In the genomic region with DNA sequence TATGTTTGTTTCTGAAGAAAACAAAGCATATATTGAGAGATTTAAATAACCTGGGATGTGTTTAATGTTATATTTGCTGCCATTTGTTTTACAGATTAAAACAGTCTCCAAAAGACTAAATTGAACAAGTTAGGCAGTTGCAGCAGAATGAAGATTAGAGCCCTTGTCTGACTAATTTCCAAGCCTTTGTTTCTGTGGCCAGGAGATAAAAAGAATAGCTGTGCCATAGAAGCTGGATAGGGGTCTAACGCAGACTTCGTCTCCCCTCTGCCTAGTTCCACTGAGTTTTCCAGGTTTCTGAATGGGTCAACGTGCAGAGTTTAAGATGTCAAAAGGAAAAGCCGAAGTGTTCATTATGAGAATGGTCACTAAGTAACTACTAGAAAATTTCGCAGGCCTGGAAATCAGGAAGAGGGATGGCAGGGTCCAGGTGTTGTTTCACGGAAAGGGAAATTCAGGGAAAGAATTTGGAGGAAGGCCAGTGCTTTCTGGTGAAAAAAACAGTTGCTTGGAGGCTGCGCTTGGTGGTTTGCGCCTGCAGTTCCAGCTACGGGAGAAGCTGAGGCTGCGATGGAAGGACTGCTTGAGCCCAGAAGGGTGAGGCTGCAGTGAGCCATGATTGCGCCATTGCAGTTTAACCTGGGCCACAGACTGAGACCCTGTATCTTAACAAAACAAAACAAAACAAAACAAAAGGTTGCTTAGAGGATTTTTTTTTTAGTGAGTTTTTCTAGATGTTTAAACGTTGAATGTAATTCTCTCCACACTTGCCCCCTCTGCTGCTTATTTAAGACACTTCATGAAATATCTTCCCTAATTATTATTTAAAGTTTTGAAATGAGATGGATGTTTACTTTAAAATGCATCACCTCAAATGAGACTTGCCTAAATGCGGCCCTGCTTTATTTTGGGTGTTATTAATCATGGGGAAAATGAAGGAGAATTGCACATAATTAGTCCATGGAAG, we compare ENCODE assay signal across 27 cellular contexts.
DNase-seq lines count a peak whose midpoint lies in the region; ATAC-seq and TF ChIP-seq lines count a peak whose summit lies in the region.
"Had no signal": no experiment of that assay in that cellular context is flagged by ENCODE, and none has a peak within 500 bp of the region (broad histone marks: within the 10 kb centered on the region; RNA-seq: fewer than 3 reads in every experiment).

No MANE protein-coding gene starts in this region.

- in situ Hi-C loops in astrocyte of the spinal cord (cut with HindIII; ENCODE audit: low sequenced_read_pairs): no loop called here

- peak; percentile 1 for DNase-seq in NCI-H1105 treated with DMSO at 0.1 percent for 48 hours (lab: John Stamatoyannopoulos, UW)
- DNase-seq in NCI-H1105 (lab: John Stamatoyannopoulos, UW): no peak
- peak; percentile 2 for DNase-seq in astrocyte of the spinal cord (ENCODE audit: low read depth, low spot score)
- peak; percentile 28 for DNase-seq in fibroblast of pulmonary artery (ENCODE audit: low read depth)
- peak; percentile 13 for DNase-seq in renal cortical epithelial cell (ENCODE audit: low read depth)
- DNase-seq in stimulated activated naive CD8-positive, alpha-beta T cell treated with anti-CD3 and anti-CD28 coated beads, Interleukin-15, amount 100 ng/mL, for 72 hours: no peak
- DNase-seq in pons (ENCODE audit: low spot score): no peak
- DNase-seq: activated gamma-delta T cell; activated T-cell treated with anti-CD3 and anti-CD28 coated beads, Interleukin-2, amount 50 U/mL, for 1 hour; CD4-positive, alpha-beta memory T cell; effector CD4-positive, alpha-beta T cell; EL; erythroblast; hypothalamus; immature natural killer cell; NCI-H1092 treated with DMSO at 0.1 percent for 48 hours; NCI-H2081 treated with DMSO at 0.1 percent for 48 hours; NCI-H82; nucleus accumbens; stimulated activated naive CD8-positive, alpha-beta T cell treated with anti-CD3 and anti-CD28 coated beads, Interleukin-15, Interleukin-2, amounts not matched to agents 100 U/mL and 50 U/mL, for 24 hours; T-helper 17 cell had no signal

- H3K27me3 Mint-ChIP-seq in stimulated activated naive CD8-positive, alpha-beta T cell treated with anti-CD3 and anti-CD28 coated beads, Interleukin-15, amount 100 ng/mL, for 72 hours: no peaks in the 10 kb centered on the region
- H3K27me3 Mint-ChIP-seq: CD4-positive, alpha-beta memory T cell; T-helper 17 cell had no signal

- no peak overlapping the region for H3K4me3 ChIP-seq in astrocyte of the spinal cord (ENCODE audit: low read depth, low read length)
- no peak overlapping the region for H3K4me3 ChIP-seq in fibroblast of pulmonary artery (replicated peaks; ENCODE audit: low read depth, low read length)
- H3K4me3 ChIP-seq: gastroesophageal sphincter, SK-N-MC, thoracic aorta, vagina had no signal

- H3K4me3 Mint-ChIP-seq in stimulated activated naive CD8-positive, alpha-beta T cell treated with anti-CD3 and anti-CD28 coated beads, Interleukin-15, amount 100 ng/mL, for 72 hours: no peak overlapping the region
- H3K4me3 Mint-ChIP-seq: CD4-positive, alpha-beta memory T cell; immature natural killer cell; T-helper 17 cell had no signal

- TF ChIP-seq CTCF in astrocyte of the spinal cord (IDR thresholded peaks at IDR 0.05; ENCODE audit: low read depth, low read length) (no peak), fibroblast of pulmonary artery (IDR thresholded peaks at IDR 0.05; ENCODE audit: low read length, missing control alignments) (no peak)

- no peaks in the 10 kb centered on the region for H3K4me1 Mint-ChIP-seq in stimulated activated naive CD8-positive, alpha-beta T cell treated with anti-CD3 and anti-CD28 coated beads, Interleukin-15, amount 100 ng/mL, for 72 hours
- H3K4me1 Mint-ChIP-seq: CD4-positive, alpha-beta memory T cell; immature natural killer cell; T-helper 17 cell had no signal

- H3K27ac Mint-ChIP-seq in stimulated activated naive CD8-positive, alpha-beta T cell treated with anti-CD3 and anti-CD28 coated beads, Interleukin-15, amount 100 ng/mL, for 72 hours: no peak overlapping the region
- H3K27ac Mint-ChIP-seq: CD4-positive, alpha-beta memory T cell; immature natural killer cell; T-helper 17 cell had no signal

- ATAC-seq in stimulated activated naive CD8-positive, alpha-beta T cell treated with anti-CD3 and anti-CD28 coated beads, Interleukin-15, amount 100 ng/mL, for 72 hours: no peak
- ATAC-seq in GM21825 (IDR thresholded peaks at IDR 0.05; ENCODE audit: unreplicated experiment): no peak
- ATAC-seq: gastroesophageal sphincter; left lobe of liver; stimulated activated naive CD8-positive, alpha-beta T cell treated with anti-CD3 and anti-CD28 coated beads, Interleukin-15, Interleukin-2, amounts not matched to agents 100 U/mL and 50 U/mL, for 24 hours; T-helper 17 cell had no signal

- H3K9me3 Mint-ChIP-seq in stimulated activated naive CD8-positive, alpha-beta T cell treated with anti-CD3 and anti-CD28 coated beads, Interleukin-15, amount 100 ng/mL, for 72 hours: no peaks in the 10 kb centered on the region

Comparison
In these comparisons a context has a peak if more than half of its experiments do, and no peak if none do; other contexts are left out.
1. DNase-seq: peak in NCI-H1105 treated with DMSO at 0.1 percent for 48 hours (single experiment), astrocyte of the spinal cord (single experiment), fibroblast of pulmonary artery (single experiment) and renal cortical epithelial cell (single experiment); none in NCI-H1105 (single experiment), stimulated activated naive CD8-positive, alpha-beta T cell treated with anti-CD3 and anti-CD28 coated beads, Interleukin-15, amount 100 ng/mL, for 72 hours (0 of 2) and pons (single experiment).